In the genomic region with DNA sequence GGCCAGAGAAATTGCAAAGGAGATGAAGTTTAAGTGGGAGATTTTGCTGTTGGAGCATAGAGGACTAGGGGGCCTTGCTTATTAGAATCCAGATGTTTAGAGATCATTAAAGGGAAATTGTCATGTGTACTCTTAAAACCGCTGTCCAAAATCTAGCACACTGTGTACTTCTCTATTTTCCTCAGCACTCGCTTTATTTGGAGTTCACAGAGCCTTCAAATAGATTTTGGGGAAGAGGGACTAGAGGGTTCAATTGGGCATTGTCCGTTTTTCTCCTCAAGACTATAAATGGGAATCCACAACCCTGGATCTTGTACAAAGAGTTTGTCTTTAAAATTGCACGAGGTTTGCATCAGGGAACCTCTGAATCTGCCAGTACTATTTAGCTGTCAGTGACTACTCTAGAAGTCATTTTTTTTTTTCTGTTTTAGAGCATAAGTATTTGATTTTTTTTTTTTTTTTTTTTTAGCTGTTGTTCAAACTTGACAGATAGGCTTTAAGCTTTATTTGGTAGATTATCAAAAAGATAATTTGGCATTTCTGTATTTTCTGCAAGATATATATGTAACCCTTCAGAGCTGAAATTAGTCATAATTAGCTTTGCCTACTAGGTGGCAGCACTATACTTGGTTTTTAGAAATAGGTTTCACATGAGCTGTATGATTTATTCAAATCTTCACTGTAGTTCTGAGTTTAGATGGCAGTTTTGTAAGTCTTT, we compare ENCODE assay signal across 1 cellular context.
TF ChIP-seq lines count a peak whose summit lies in the region.

No MANE protein-coding gene starts in this region.

TF ChIP-seq in GM23338, 12 proteins besides CTCF, POLR2A, EP300 and RAD21 (continued from another document):
- TF ChIP-seq, protein P1, sequence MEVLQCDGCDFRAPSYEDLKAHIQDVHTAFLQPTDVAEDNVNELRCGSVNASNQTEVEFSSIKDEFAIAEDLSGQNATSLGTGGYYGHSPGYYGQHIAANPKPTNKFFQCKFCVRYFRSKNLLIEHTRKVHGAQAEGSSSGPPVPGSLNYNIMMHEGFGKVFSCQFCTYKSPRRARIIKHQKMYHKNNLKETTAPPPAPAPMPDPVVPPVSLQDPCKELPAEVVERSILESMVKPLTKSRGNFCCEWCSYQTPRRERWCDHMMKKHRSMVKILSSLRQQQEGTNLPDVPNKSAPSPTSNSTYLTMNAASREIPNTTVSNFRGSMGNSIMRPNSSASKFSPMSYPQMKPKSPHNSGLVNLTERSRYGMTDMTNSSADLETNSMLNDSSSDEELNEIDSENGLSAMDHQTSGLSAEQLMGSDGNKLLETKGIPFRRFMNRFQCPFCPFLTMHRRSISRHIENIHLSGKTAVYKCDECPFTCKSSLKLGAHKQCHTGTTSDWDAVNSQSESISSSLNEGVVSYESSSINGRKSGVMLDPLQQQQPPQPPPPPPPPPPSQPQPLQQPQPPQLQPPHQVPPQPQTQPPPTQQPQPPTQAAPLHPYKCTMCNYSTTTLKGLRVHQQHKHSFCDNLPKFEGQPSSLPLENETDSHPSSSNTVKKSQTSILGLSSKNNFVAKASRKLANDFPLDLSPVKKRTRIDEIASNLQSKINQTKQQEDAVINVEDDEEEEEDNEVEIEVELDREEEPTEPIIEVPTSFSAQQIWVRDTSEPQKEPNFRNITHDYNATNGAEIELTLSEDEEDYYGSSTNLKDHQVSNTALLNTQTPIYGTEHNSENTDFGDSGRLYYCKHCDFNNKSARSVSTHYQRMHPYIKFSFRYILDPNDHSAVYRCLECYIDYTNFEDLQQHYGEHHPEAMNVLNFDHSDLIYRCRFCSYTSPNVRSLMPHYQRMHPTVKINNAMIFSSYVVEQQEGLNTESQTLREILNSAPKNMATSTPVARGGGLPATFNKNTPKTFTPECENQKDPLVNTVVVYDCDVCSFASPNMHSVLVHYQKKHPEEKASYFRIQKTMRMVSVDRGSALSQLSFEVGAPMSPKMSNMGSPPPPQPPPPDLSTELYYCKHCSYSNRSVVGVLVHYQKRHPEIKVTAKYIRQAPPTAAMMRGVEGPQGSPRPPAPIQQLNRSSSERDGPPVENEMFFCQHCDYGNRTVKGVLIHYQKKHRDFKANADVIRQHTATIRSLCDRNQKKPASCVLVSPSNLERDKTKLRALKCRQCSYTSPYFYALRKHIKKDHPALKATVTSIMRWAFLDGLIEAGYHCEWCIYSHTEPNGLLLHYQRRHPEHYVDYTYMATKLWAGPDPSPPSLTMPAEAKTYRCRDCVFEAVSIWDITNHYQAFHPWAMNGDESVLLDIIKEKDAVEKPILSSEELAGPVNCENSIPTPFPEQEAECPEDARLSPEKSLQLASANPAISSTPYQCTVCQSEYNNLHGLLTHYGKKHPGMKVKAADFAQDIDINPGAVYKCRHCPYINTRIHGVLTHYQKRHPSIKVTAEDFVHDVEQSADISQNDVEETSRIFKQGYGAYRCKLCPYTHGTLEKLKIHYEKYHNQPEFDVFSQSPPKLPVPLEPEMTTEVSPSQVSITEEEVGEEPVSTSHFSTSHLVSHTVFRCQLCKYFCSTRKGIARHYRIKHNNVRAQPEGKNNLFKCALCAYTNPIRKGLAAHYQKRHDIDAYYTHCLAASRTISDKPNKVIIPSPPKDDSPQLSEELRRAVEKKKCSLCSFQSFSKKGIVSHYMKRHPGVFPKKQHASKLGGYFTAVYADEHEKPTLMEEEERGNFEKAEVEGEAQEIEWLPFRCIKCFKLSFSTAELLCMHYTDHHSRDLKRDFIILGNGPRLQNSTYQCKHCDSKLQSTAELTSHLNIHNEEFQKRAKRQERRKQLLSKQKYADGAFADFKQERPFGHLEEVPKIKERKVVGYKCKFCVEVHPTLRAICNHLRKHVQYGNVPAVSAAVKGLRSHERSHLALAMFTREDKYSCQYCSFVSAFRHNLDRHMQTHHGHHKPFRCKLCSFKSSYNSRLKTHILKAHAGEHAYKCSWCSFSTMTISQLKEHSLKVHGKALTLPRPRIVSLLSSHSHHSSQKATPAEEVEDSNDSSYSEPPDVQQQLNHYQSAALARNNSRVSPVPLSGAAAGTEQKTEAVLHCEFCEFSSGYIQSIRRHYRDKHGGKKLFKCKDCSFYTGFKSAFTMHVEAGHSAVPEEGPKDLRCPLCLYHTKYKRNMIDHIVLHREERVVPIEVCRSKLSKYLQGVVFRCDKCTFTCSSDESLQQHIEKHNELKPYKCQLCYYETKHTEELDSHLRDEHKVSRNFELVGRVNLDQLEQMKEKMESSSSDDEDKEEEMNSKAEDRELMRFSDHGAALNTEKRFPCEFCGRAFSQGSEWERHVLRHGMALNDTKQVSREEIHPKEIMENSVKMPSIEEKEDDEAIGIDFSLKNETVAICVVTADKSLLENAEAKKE (CRISPR knock-in tag; IDR thresholded peaks at IDR 0.05) = no peak
- TF ChIP-seq CREB1 (CRISPR knock-in tag; IDR thresholded peaks at IDR 0.05; ENCODE audit: low read depth) (no peak), STAT1 (IDR thresholded peaks at IDR 0.05; ENCODE audit: unreplicated experiment) (no peak), EZH2 (IDR thresholded peaks at IDR 0.05; ENCODE audit: low read depth, unreplicated experiment) (no peak), EZH2phosphoT487 (IDR thresholded peaks at IDR 0.05; ENCODE audit: unreplicated experiment) (no peak), NANOG (IDR thresholded peaks at IDR 0.05; ENCODE audit: borderline replicate concordance) (no peak), JUNB (IDR thresholded peaks at IDR 0.05; ENCODE audit: unreplicated experiment) (no peak), ZNF331 (CRISPR knock-in tag; IDR thresholded peaks at IDR 0.05; ENCODE audit: low read depth) (no peak), POLR2AphosphoS5 (IDR thresholded peaks at IDR 0.05; ENCODE audit: low read depth) (no peak)
- TF ChIP-seq, protein P2, sequence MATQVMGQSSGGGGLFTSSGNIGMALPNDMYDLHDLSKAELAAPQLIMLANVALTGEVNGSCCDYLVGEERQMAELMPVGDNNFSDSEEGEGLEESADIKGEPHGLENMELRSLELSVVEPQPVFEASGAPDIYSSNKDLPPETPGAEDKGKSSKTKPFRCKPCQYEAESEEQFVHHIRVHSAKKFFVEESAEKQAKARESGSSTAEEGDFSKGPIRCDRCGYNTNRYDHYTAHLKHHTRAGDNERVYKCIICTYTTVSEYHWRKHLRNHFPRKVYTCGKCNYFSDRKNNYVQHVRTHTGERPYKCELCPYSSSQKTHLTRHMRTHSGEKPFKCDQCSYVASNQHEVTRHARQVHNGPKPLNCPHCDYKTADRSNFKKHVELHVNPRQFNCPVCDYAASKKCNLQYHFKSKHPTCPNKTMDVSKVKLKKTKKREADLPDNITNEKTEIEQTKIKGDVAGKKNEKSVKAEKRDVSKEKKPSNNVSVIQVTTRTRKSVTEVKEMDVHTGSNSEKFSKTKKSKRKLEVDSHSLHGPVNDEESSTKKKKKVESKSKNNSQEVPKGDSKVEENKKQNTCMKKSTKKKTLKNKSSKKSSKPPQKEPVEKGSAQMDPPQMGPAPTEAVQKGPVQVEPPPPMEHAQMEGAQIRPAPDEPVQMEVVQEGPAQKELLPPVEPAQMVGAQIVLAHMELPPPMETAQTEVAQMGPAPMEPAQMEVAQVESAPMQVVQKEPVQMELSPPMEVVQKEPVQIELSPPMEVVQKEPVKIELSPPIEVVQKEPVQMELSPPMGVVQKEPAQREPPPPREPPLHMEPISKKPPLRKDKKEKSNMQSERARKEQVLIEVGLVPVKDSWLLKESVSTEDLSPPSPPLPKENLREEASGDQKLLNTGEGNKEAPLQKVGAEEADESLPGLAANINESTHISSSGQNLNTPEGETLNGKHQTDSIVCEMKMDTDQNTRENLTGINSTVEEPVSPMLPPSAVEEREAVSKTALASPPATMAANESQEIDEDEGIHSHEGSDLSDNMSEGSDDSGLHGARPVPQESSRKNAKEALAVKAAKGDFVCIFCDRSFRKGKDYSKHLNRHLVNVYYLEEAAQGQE (IDR thresholded peaks at IDR 0.05; ENCODE audit: unreplicated experiment) = no peak
